9 cellular contexts compared by ENCODE assay signal in the genomic region with DNA sequence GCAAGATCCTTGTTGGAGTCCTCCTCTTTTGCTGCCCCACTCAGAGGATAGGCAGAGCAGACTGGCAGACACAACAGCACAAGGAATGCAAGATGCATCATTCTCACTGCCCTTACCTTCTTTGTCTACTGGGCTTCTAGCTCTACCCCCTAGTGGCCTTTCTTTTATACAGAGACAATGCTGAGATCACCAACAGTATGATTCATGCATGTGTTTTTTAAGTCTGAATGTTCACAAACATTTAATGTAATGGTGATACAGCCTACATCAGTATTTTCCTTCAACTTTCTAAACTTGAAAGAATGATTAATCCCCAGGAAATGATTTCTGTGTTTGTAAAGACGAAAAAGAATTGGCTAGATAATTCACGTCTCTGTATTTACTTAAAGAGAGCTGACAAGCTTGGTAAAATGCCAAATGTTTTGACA. TPM values are rescaled to one million over a fixed set of nuclear protein-coding genes. Genes with fewer than 3 reads are reported as not detected.
A peak's percentile ranks its signal among the peaks of the same experiment; 100 is the strongest.
DNase-seq lines count a peak whose midpoint lies in the region; ATAC-seq and TF ChIP-seq lines count a peak whose summit lies in the region.
"Had no signal": no experiment of that assay in that cellular context is flagged by ENCODE, and none has a peak within 500 bp of the region (broad histone marks: within the 10 kb centered on the region; RNA-seq: fewer than 3 reads in every experiment).

TSS of gene MMP10 (minus strand) at position 138 of the 428 bp plus-strand sequence. CDS start at position 101, 37 bp downstream.

- no peaks in the 10 kb centered on the region for H3K9me2 ChIP-seq in GM23248 (ENCODE audit: insufficient read depth)

- in situ Hi-C loops in GM23248 (cut with MboI): no loop called here
- in situ Hi-C loops in Panc1 (cut with HindIII; ENCODE audit: low pct_unique_long_range_greater_than_20kb, low sequenced_read_pairs): no loop called here

- H3K4me3 ChIP-seq in GM23248: no peak within 1 kb of the TSS
- no peak within 1 kb of the TSS for H3K4me3 ChIP-seq in Panc1 (ENCODE audit: low read depth in 2 of 2, low read length in 2 of 2)
- no peak within 1 kb of the TSS for H3K4me3 ChIP-seq in prostate gland

- intact Hi-C loops in Panc1 (cut with micrococcal nuclease; ENCODE audit: unreplicated experiment) (no loop called here), prostate gland (cut with DNase I) (no loop called here)

- H3K4me1 ChIP-seq in GM23248 (ENCODE audit: insufficient read depth) (peaks cover 7% of the 10 kb centered on the region), Panc1 (ENCODE audit: control insufficient read depth, insufficient read depth, low read length) (peaks cover 7% of the 10 kb centered on the region), prostate gland (replicated peaks) (no peaks in the 10 kb centered on the region)

- POLR2A ChIA-PET in Panc1 (lab: Charles Lee): no interaction called here

- H3F3A ChIP-seq in GM23248 (ENCODE audit: insufficient read depth): 0 out of 2 replicates have a peak, but pooled peaks cover 11% of the 10 kb centered on the region

- no peaks in the 10 kb centered on the region for H3K79me2 ChIP-seq in GM23248 (ENCODE audit: insufficient read depth)

- H4K20me1 ChIP-seq in GM23248 (ENCODE audit: insufficient read depth): no peaks in the 10 kb centered on the region

- H3K27me3 ChIP-seq in GM23248 (replicated peaks; ENCODE audit: insufficient read depth) (no peaks in the 10 kb centered on the region), Panc1 (ENCODE audit: control insufficient read depth, insufficient read depth, low read length) (no peaks in the 10 kb centered on the region; the same call in 1 of the 2 replicates), prostate gland (replicated peaks; ENCODE audit: insufficient read depth) (no peaks in the 10 kb centered on the region)

- H2AFZ ChIP-seq in GM23248: no peak within 1 kb of the TSS

- peak; percentile 71 for TF ChIP-seq CTCF in Panc1 (IDR thresholded peaks at IDR 0.05)
- TF ChIP-seq CTCF in prostate gland (IDR thresholded peaks at IDR 0.05): peak in 2 of 4 experiments; percentile 15 to 28

- no TSS peak for BruUV-seq in Panc1 (replicated peaks; lab: Mats Ljungman, UMichigan)

- H3K4me2 ChIP-seq in GM23248 (ENCODE audit: unreplicated experiment): no peak within 1 kb of the TSS

- H3K27ac ChIP-seq in GM23248: no peak within 1 kb of the TSS
- H3K27ac ChIP-seq in Panc1 (ENCODE audit: low read length): no peak within 1 kb of the TSS
- H3K27ac ChIP-seq in prostate gland: no peak within 1 kb of the TSS

- no peak for TF ChIP-seq POLR2A in prostate gland (IDR thresholded peaks at IDR 0.05)

- ATAC-seq in Panc1 (peak; percentile 72), HG03135 (IDR thresholded peaks at IDR 0.05; ENCODE audit: unreplicated experiment) (no peak)

- no peaks in the 10 kb centered on the region for H3K9me3 ChIP-seq in GM23248 (ENCODE audit: low read depth)
- H3K9me3 ChIP-seq in Panc1 (ENCODE audit: control insufficient read depth, insufficient read depth, low read depth, low read length): no peaks in the 10 kb centered on the region
- H3K9me3 ChIP-seq in prostate gland: no peaks in the 10 kb centered on the region

- H3K36me3 ChIP-seq in GM23248 (ENCODE audit: low read depth) (no peaks in the 10 kb centered on the region), Panc1 (ENCODE audit: control insufficient read depth, insufficient read depth, low read length) (no peaks in the 10 kb centered on the region), prostate gland (no peaks in the 10 kb centered on the region)

- H3K9ac ChIP-seq in GM23248: no peak within 1 kb of the TSS

- CTCF ChIA-PET in Panc1 (lab: Charles Lee): no interaction called here

- WGBS in GM23248 (ENCODE audit: low coverage in 1 of 2, low lambda C conversion rate in 2 of 2, missing lambda C conversion rate in 2 of 2), 2 experiments: 0 to 1% methylated on average over 2 of the region's 2 CpGs
- 26% methylated on average over 2 of the region's 2 CpGs for WGBS in prostate gland

- DNase-seq in AG08395 (ENCODE audit: low spot score): peak; percentile 78
- DNase-seq in GM23248: peak; percentile 87
- no peak for DNase-seq in Panc1 (ENCODE audit: low read depth, low spot score)
- peak; percentile 41 for DNase-seq in glomerular visceral epithelial cell (ENCODE audit: extremely low spot score)
- no peak for DNase-seq in prostate gland (ENCODE audit: low spot score)
- DNase-seq in DMS 273 treated with DMSO at 0.1 percent for 48 hours (lab: John Stamatoyannopoulos, UW): no peak
- DNase-seq in inferior parietal cortex (ENCODE audit: extremely low spot score): no peak

RNA-seq across cellular contexts. Expression of gene MMP10, which starts in this region (rescaled TPM):
- total RNA-seq in GM23248 (2014; rRNA removed; shearing (Covaris generic)): 0.97 and 2.3 TPM in 2 replicates
- polyA plus RNA-seq in GM23248 (2016; fragmentation: Nextera tagmentation; extraction: Ambion mirVana): 1.0 and 1.1 TPM in 2 replicates
- not detected for total RNA-seq in Panc1 (2021; ENCODE audit: unreplicated experiment)
- polyA plus RNA-seq in Panc1 (2012; ENCODE audit: insufficient read length): not detected
- 1 to 10 TPM in 1 of 2 donors, under 1 TPM in 1; 0.18 to 3.6 TPM for total RNA-seq in prostate gland
- total RNA-seq: activated CD8-positive, alpha-beta memory T cell treated with anti-CD3 and anti-CD28 coated beads for 36 hours had no signal

Comparison
In these comparisons a context has a peak if more than half of its experiments do, and no peak if none do; other contexts are left out.
1. Peak in ATAC-seq in Panc1; RNA of the gene not detected or under 1 TPM.
2. DNase-seq: peak in AG08395 (single experiment), GM23248 (single experiment) and glomerular visceral epithelial cell (single experiment); none in Panc1 (single experiment), prostate gland (single experiment), DMS 273 treated with DMSO at 0.1 percent for 48 hours (single experiment) and inferior parietal cortex (single experiment).